ENCODE assay signal across 16 cellular contexts in genomic region chr11:69569306-69570200, GRCh38.
A peak's percentile ranks its signal among the peaks of the same experiment; 100 is the strongest.
DNase-seq lines count a peak whose midpoint lies in the region; ATAC-seq and TF ChIP-seq lines count a peak whose summit lies in the region.
"Had no signal": no experiment of that assay in that cellular context is flagged by ENCODE, and none has a peak within 500 bp of the region (broad histone marks: within the 10 kb centered on the region; RNA-seq: fewer than 3 reads in every experiment).

No MANE protein-coding gene starts in this region.

- H3K36me3 ChIP-seq in WERI-Rb-1 (no peaks in the 10 kb centered on the region), suprapubic skin (no peaks in the 10 kb centered on the region)
- H3K36me3 ChIP-seq: BE2C, HAP-1 had no signal

- H3K4me1 ChIP-seq in suprapubic skin: no peaks in the 10 kb centered on the region
- H3K4me1 ChIP-seq: A549, BE2C, HAP-1 had no signal

- no peak for TF ChIP-seq EP300 in suprapubic skin (IDR thresholded peaks at IDR 0.05)

- H3K27ac ChIP-seq in WERI-Rb-1: no peak overlapping the region
- H3K27ac ChIP-seq in suprapubic skin: no peak overlapping the region
- H3K27ac ChIP-seq: A549, C4-2B had no signal

- H3K9me3 ChIP-seq in WERI-Rb-1 (ENCODE audit: severe bottlenecking) (peaks cover 2% of the 10 kb centered on the region), suprapubic skin (no peaks in the 10 kb centered on the region)
- H3K9me3 ChIP-seq: A549, BE2C, HAP-1 had no signal

- H3K4me3 ChIP-seq in WERI-Rb-1 (ENCODE audit: low read depth, low read length) (no peak overlapping the region), suprapubic skin (no peak overlapping the region)
- H3K4me3 ChIP-seq: A549, HAP-1 had no signal

- no peak for ATAC-seq in left lobe of liver
- no peak for ATAC-seq in GM18870 (IDR thresholded peaks at IDR 0.05; ENCODE audit: unreplicated experiment)

- no peak for TF ChIP-seq POLR2A in suprapubic skin (IDR thresholded peaks at IDR 0.05)

- DNase-seq in NCI-H524 (lab: John Stamatoyannopoulos, UW): peak; percentile 50 to 86
- DNase-seq in WERI-Rb-1: peak; percentile 64
- DNase-seq in left lobe of liver (ENCODE audit: low spot score): peak; percentile 30
- DNase-seq in suprapubic skin (ENCODE audit: low spot score in 2 of 2): peak; percentile 28 to 47
- no peak for DNase-seq in pons (ENCODE audit: low spot score)
- no peak for DNase-seq in epidermal melanocyte (ENCODE audit: insufficient read length, low spot score)
- no peak for DNase-seq in superior temporal gyrus (ENCODE audit: extremely low spot score)
- DNase-seq: BE2C; CD4-positive, alpha-beta memory T cell; DND-41; GDM1; HFFc6 had no signal

- TF ChIP-seq CTCF in WERI-Rb-1 (IDR thresholded peaks at IDR 0.05; ENCODE audit: low read depth, low read length): no peak
- no peak for TF ChIP-seq CTCF in suprapubic skin (IDR thresholded peaks at IDR 0.05)

- 90% methylated on average over 20 of the region's 21 CpGs for whole genome bisulfite sequencing in suprapubic skin

- H3K27me3 ChIP-seq in WERI-Rb-1 (ENCODE audit: insufficient read depth, low read depth, severe bottlenecking) (peaks cover 32% of the 10 kb centered on the region), suprapubic skin (peaks cover 4% of the 10 kb centered on the region)
- H3K27me3 ChIP-seq: BE2C had no signal

Comparison
In these comparisons a context has a peak if more than half of its experiments do, and no peak if none do; other contexts are left out.
1. DNase-seq: peak in NCI-H524 (2 of 2), WERI-Rb-1 (single experiment), left lobe of liver (single experiment) and suprapubic skin (2 of 2); none in pons (single experiment), epidermal melanocyte (single experiment) and superior temporal gyrus (single experiment).